In genomic region chr1:96565546-96565945, GRCh38 we compare ENCODE assay signal across 17 cellular contexts.
"Had no signal": no experiment of that assay in that cellular context is flagged by ENCODE, and none has a peak within 500 bp of the region (broad histone marks: within the 10 kb centered on the region; RNA-seq: fewer than 3 reads in every experiment).

No MANE protein-coding gene starts in this region.

- H3K4me3 ChIP-seq: dorsolateral prefrontal cortex, gastrocnemius medialis, left lung, prostate gland, right atrium auricular region, thyroid gland had no signal

- ATAC-seq: activated CD8-positive, alpha-beta memory T cell treated with anti-CD3 and anti-CD28 coated beads, Interleukin-2, amount 10 ng/mL, durations not matched to agents 7 days and 5 days; activated T-helper 17 cell treated with anti-CD3 and anti-CD28 coated beads, Interleukin-2, amount 50 U/mL, for 72 hours; gastrocnemius medialis; left lung had no signal

- DNase-seq: activated B cell treated with CpG ODN at 0.5 μM for 24 hours; activated CD4-positive, alpha-beta memory T cell treated with anti-CD3 and anti-CD28 coated beads, Interleukin-2, amount 10 ng/mL, durations not matched to agents 7 days and 5 days; activated CD4-positive, alpha-beta T cell treated with anti-CD3 and anti-CD28 coated beads for 48 hours; activated CD8-positive, alpha-beta memory T cell treated with anti-CD3 and anti-CD28 coated beads, Interleukin-2, amount 10 ng/mL, durations not matched to agents 7 days and 5 days; activated naive CD4-positive, alpha-beta T cell; activated naive CD8-positive, alpha-beta T cell treated with anti-CD3 and anti-CD28 coated beads for 36 hours; amygdala; dorsolateral prefrontal cortex; gastrocnemius medialis; head of caudate nucleus; left lung; stimulated activated CD4-positive, alpha-beta T cell treated with anti-CD3 and anti-CD28 coated beads, Interleukin-2, amount 100 ng/mL, for 24 hours; stimulated activated naive CD4-positive, alpha-beta T cell treated with Interleukin-2 at 50 U/mL for 16 hours; thyroid gland had no signal
